Comparison of ENCODE assay signal across 8 cellular contexts in genomic region chr9:21789541-21790037, GRCh38. TPM values are rescaled to one million over a fixed set of nuclear protein-coding genes. Genes with fewer than 3 reads are reported as not detected.
DNase-seq lines count a peak whose midpoint lies in the region; ATAC-seq and TF ChIP-seq lines count a peak whose summit lies in the region.

No MANE protein-coding gene starts in this region.

- peak overlapping the region; percentile 52 for H3K4me3 ChIP-seq in osteoblast (ENCODE audit: insufficient read depth, low read length)

- H4K20me1 ChIP-seq in osteoblast (ENCODE audit: insufficient read depth, low read length) = no peaks in the 10 kb centered on the region

- no peaks in the 10 kb centered on the region for H3K27me3 ChIP-seq in osteoblast (ENCODE audit: insufficient read depth, low read length)

- DNase-seq in DMS79 (lab: John Stamatoyannopoulos, UW) = peak; percentile 47
- peak; percentile 88 for DNase-seq in NCI-H82 (lab: John Stamatoyannopoulos, UW)
- peak; percentile 8 for DNase-seq in activated T-helper 9 cell treated with anti-CD3 and anti-CD28 coated beads, Interleukin-2, amount 50 U/mL, for 16 hours (ENCODE audit: low read depth)
- peak; percentile 81 for DNase-seq in foreskin melanocyte
- peak; percentile 79 for DNase-seq in osteoblast (ENCODE audit: insufficient read length, low spot score, missing footprints)
- no peak for DNase-seq in ACHN

- H3K4me1 ChIP-seq in osteoblast (ENCODE audit: insufficient read depth, low read length) = peaks cover 8% of the 10 kb centered on the region

- peak; percentile 83 for TF ChIP-seq CTCF in osteoblast (IDR thresholded peaks at IDR 0.05; ENCODE audit: extremely low read depth, low read depth, low read length)

- peak overlapping the region; percentile 53 for H2AFZ ChIP-seq in osteoblast (ENCODE audit: low read length)

- ATAC-seq in GM21360 (IDR thresholded peaks at IDR 0.05; ENCODE audit: unreplicated experiment) = peak; percentile 97
- peak; percentile 98 for ATAC-seq in HG03571 (IDR thresholded peaks at IDR 0.05; ENCODE audit: unreplicated experiment)

- H3K9me3 ChIP-seq in osteoblast (ENCODE audit: low read depth, low read length) = no peaks in the 10 kb centered on the region

- no peaks in the 10 kb centered on the region for H3K79me2 ChIP-seq in osteoblast (ENCODE audit: insufficient read depth, low read length)

- H3K36me3 ChIP-seq in osteoblast (ENCODE audit: insufficient read depth, low read length) = no peaks in the 10 kb centered on the region

- H3K4me2 ChIP-seq in osteoblast (ENCODE audit: insufficient read depth, low read length) = peak overlapping the region; percentile 67

- in situ Hi-C loops in ACHN (cut with HindIII; ENCODE audit: low pct_ligation_motif_present, low pct_unique_long_range_greater_than_20kb, low sequenced_read_pairs) = no loop called here

- no peak overlapping the region for H3K27ac ChIP-seq in osteoblast (ENCODE audit: low read depth, low read length)

RNA-seq across cellular contexts. Expression of gene MTAP, which starts 12.8 kb away (rescaled TPM):
- total RNA-seq in osteoblast = 30.4 and 35.9 TPM in 2 replicates
